ENCODE assay signal across 30 cellular contexts in genomic region chr14:85556263-85556662, GRCh38.
"Had no signal": no experiment of that assay in that cellular context is flagged by ENCODE, and none has a peak within 500 bp of the region (broad histone marks: within the 10 kb centered on the region; RNA-seq: fewer than 3 reads in every experiment).

No MANE protein-coding gene starts in this region.

- H3K36me3 Mint-ChIP-seq: memory B cell; naive B cell; natural killer cell treated with Interleukin-12 subunit alpha and Interleukin-12 subunit beta and Interleukin-15 and Interleukin-18, amount 100 ng/mL, for 72 hours had no signal

- H3K27ac Mint-ChIP-seq: dendritic cell treated with granulocyte-macrophage colony-stimulating factor and Interleukin-4, amounts not matched to agents 40 ng/mL and 50 ng/mL, for 4 days; endodermal cell; memory B cell; naive B cell; natural killer cell treated with Interleukin-12 subunit alpha and Interleukin-12 subunit beta and Interleukin-15 and Interleukin-18, amount 100 ng/mL, for 72 hours had no signal

- H3K36me3 ChIP-seq: colonic mucosa, heart right ventricle, left ventricle myocardium inferior, lower lobe of right lung, neutrophil, right lobe of liver, transverse colon, upper lobe of right lung, uterus had no signal

- H3K27me3 Mint-ChIP-seq: memory B cell; naive B cell; stimulated activated naive CD8-positive, alpha-beta T cell treated with anti-CD3 and anti-CD28 coated beads, Interleukin-15, amount 100 ng/mL, for 72 hours had no signal

- H3K27ac ChIP-seq: colonic mucosa, heart right ventricle, left ventricle myocardium inferior, lower lobe of right lung, neutrophil, pancreas, right lobe of liver, suprapubic skin, transverse colon, upper lobe of right lung, uterus had no signal

- H3K9me3 ChIP-seq: colonic mucosa, lower lobe of right lung, neutrophil, pancreas, right lobe of liver, suprapubic skin, transverse colon, upper lobe of right lung, uterus had no signal

- H3K4me1 Mint-ChIP-seq: memory B cell; naive B cell; neural crest cell; stimulated activated naive CD8-positive, alpha-beta T cell treated with anti-CD3 and anti-CD28 coated beads, Interleukin-15, amount 100 ng/mL, for 72 hours had no signal

- H3K4me3 ChIP-seq: colonic mucosa, heart right ventricle, left ventricle myocardium inferior, lower lobe of right lung, pancreas, right lobe of liver, smooth muscle cell, suprapubic skin, transverse colon, upper lobe of right lung, uterus had no signal

- H3K4me1 ChIP-seq: colonic mucosa, heart right ventricle, left ventricle myocardium inferior, lower lobe of right lung, pancreas, right lobe of liver, suprapubic skin, transverse colon, upper lobe of right lung, uterus had no signal

- H3K4me2 ChIP-seq: smooth muscle cell had no signal

- ATAC-seq: heart right ventricle; left colon; lower lobe of right lung; natural killer cell treated with Interleukin-12 subunit alpha and Interleukin-12 subunit beta and Interleukin-15 and Interleukin-18, amount 100 ng/mL, for 72 hours; pancreas; right lobe of liver; stimulated activated naive CD8-positive, alpha-beta T cell treated with anti-CD3 and anti-CD28 coated beads, Interleukin-15, amount 100 ng/mL, for 72 hours; upper lobe of right lung had no signal

- DNase-seq: colonic mucosa; effector CD8-positive, alpha-beta T cell; endodermal cell; erythroblast; glutamatergic neuron; heart right ventricle; hippocampal formation; kidney glomerular epithelial cell; left colon; left ventricle myocardium inferior; lower lobe of right lung; naive B cell; pancreas; right lobe of liver; stimulated activated CD4-positive, alpha-beta T cell treated with anti-CD3 and anti-CD28 coated beads, Interleukin-12 subunit alpha, Interleukin-12 subunit beta, amount 100 ng/mL, for 4 hours; stimulated activated CD4-positive, alpha-beta T cell treated with anti-CD3 and anti-CD28 coated beads, Interleukin-1b, Interleukin-23, amount 100 ng/mL, for 48 hours; stimulated activated CD4-positive, alpha-beta T cell treated with anti-CD3 and anti-CD28 coated beads, Interleukin-4, amount 100 ng/mL, for 1 hour; stimulated activated CD8-positive, alpha-beta memory T cell treated with anti-CD3 and anti-CD28 coated beads, Interleukin-4, amount 100 ng/mL, for 48 hours; stimulated activated naive CD4-positive, alpha-beta T cell; stimulated activated naive CD8-positive, alpha-beta T cell treated with anti-CD3 and anti-CD28 coated beads, Interleukin-15, amount 100 ng/mL, for 72 hours; transverse colon; upper lobe of right lung; uterus had no signal

- H3K27me3 ChIP-seq: colonic mucosa, heart right ventricle, neutrophil, pancreas, right lobe of liver, suprapubic skin, transverse colon, upper lobe of right lung, uterus had no signal

- H3K4me3 Mint-ChIP-seq: dendritic cell treated with granulocyte-macrophage colony-stimulating factor and Interleukin-4, amounts not matched to agents 40 ng/mL and 50 ng/mL, for 4 days; endodermal cell; memory B cell; naive B cell; natural killer cell treated with Interleukin-12 subunit alpha and Interleukin-12 subunit beta and Interleukin-15 and Interleukin-18, amount 100 ng/mL, for 72 hours; neural crest cell; stimulated activated naive CD8-positive, alpha-beta T cell treated with anti-CD3 and anti-CD28 coated beads, Interleukin-15, amount 100 ng/mL, for 72 hours had no signal
